In the genomic region with DNA sequence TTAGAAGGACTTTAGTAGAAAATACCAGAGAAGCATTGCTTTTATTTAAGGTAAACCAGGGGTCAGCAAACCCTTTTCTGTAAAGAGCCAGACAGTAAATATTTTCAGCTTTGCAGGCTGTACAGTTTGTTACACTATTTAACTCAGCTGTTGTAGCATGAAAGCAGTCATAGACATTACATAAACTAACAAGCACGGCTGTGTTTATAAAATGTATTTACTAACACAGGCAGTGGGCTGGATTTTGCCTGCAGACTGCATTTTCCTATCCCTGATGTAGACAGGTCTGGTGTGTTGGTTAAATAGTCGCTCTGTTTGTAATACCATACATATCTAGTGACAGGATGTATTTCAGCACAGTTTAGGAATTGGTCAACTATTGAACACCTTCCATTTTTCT, we compare ENCODE assay signal across 28 cellular contexts.
"Had no signal": no experiment of that assay in that cellular context is flagged by ENCODE, and none has a peak within 500 bp of the region (broad histone marks: within the 10 kb centered on the region; RNA-seq: fewer than 3 reads in every experiment).

No MANE protein-coding gene starts in this region.

- H3K27ac ChIP-seq: adrenal gland, coronary artery, gastrocnemius medialis had no signal

- H3K27me3 ChIP-seq: adrenal gland, body of pancreas, dorsolateral prefrontal cortex, foreskin keratinocyte, gastrocnemius medialis had no signal

- ATAC-seq: activated CD4-positive, alpha-beta T cell treated with anti-CD3 and anti-CD28 coated beads for 36 hours; activated CD8-positive, alpha-beta memory T cell treated with anti-CD3 and anti-CD28 coated beads, Interleukin-2, amount 10 ng/mL, durations not matched to agents 7 days and 5 days; activated CD8-positive, alpha-beta T cell treated with anti-CD3 and anti-CD28 coated beads, Interleukin-2, amount 10 ng/mL, durations not matched to agents 7 days and 5 days; activated naive CD8-positive, alpha-beta T cell treated with anti-CD3 and anti-CD28 coated beads, Interleukin-2, amount 50 U/mL, for 24 hours; body of pancreas; esophagus mucosa; foreskin keratinocyte; gastrocnemius medialis had no signal

- H3K4me3 ChIP-seq: adrenal gland, body of pancreas, coronary artery, dorsolateral prefrontal cortex, gastrocnemius medialis had no signal

- H3K9me3 ChIP-seq: adrenal gland, body of pancreas, gastrocnemius medialis had no signal

- H3K36me3 ChIP-seq: adrenal gland, gastrocnemius medialis had no signal

- DNase-seq: activated CD4-positive, alpha-beta memory T cell treated with anti-CD3 and anti-CD28 coated beads for 36 hours; activated CD4-positive, alpha-beta T cell treated with anti-CD3 and anti-CD28 coated beads for 36 hours; activated CD4-positive, alpha-beta T cell treated with anti-CD3 and anti-CD28 coated beads, Interleukin-2, amount 10 ng/mL, durations not matched to agents 24 days and 14 days; activated CD4-positive, CD25-positive, alpha-beta regulatory T cell; activated CD4-positive, CD25-positive, alpha-beta regulatory T cell treated with anti-CD3 and anti-CD28 coated beads, Interleukin-2, amount 50 U/mL, for 72 hours; activated CD8-positive, alpha-beta memory T cell treated with anti-CD3 and anti-CD28 coated beads, Interleukin-2, amount 10 ng/mL, durations not matched to agents 7 days and 5 days; activated CD8-positive, alpha-beta memory T cell treated with anti-CD3 and anti-CD28 coated beads, Interleukin-2, amount 50 U/mL, for 4 hours; activated CD8-positive, alpha-beta T cell treated with anti-CD3 and anti-CD28 coated beads, Interleukin-2, amount 10 ng/mL, durations not matched to agents 7 days and 5 days; activated effector memory CD4-positive, alpha-beta T cell treated with anti-CD3 and anti-CD28 coated beads, Interleukin-2, amount 50 U/mL, for 16 hours; activated naive CD4-positive, alpha-beta T cell treated with anti-CD3 and anti-CD28 coated beads for 36 hours; activated naive CD8-positive, alpha-beta T cell treated with anti-CD3 and anti-CD28 coated beads for 36 hours; activated naive CD8-positive, alpha-beta T cell treated with anti-CD3 and anti-CD28 coated beads, Interleukin-2, amount 50 U/mL, for 24 hours; activated T-cell treated with anti-CD3 and anti-CD28 coated beads, Interleukin-2, amount 50 U/mL, for 1 hour; activated T-cell treated with anti-CD3 and anti-CD28 coated beads, Interleukin-2, amount 50 U/mL, for 48 hours; adrenal gland; amygdala; aorta; body of pancreas; dorsolateral prefrontal cortex; effector memory CD4-positive, alpha-beta T cell; endodermal cell; foreskin keratinocyte; gastrocnemius medialis; glutamatergic neuron; T-helper 1 cell; T-helper 2 cell had no signal
